ENCODE assay signal across 19 cellular contexts in the genomic region with DNA sequence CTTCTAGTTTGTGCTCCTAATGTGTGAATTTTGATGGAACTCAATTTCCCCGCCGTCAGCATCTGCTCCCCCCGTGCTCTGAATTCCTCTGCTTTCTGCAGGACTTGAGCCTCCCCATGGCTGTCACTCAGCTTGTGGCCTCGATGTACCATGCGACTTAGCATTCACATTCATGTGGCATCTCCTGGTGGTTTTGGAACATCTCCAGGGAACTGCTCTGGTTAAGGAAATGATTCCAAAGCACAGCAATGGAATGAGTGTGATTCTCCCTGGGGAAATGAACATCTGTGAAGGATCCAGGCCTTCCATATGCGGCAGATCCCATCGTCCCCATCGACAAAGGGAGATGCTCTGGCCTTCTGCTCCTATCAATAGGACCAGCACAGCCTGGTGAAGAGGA.
DNase-seq lines count a peak whose midpoint lies in the region; ATAC-seq, FAIRE-seq and TF ChIP-seq lines count a peak whose summit lies in the region.
"Had no signal": no experiment of that assay in that cellular context is flagged by ENCODE, and none has a peak within 500 bp of the region (broad histone marks: within the 10 kb centered on the region; RNA-seq: fewer than 3 reads in every experiment).

No MANE protein-coding gene starts in this region.

- no peak for TF ChIP-seq CTCF in fibroblast of the aortic adventitia (IDR thresholded peaks at IDR 0.05; ENCODE audit: insufficient read depth, low read length)
- TF ChIP-seq CTCF in stomach (IDR thresholded peaks at IDR 0.05): no peak

- H3K36me3 ChIP-seq in adipocyte (ENCODE audit: control insufficient read depth, insufficient read depth, low read length, severe bottlenecking): no peaks in the 10 kb centered on the region
- H3K36me3 ChIP-seq in stomach: peaks cover 0 to 27% (median 16%) of the 10 kb centered on the region in 4 donors

- H3K4me3 ChIP-seq in adipocyte (ENCODE audit: low read length): no peak overlapping the region
- no peak overlapping the region for H3K4me3 ChIP-seq in fibroblast of the aortic adventitia (ENCODE audit: low read depth, low read length)
- no peak overlapping the region for H3K4me3 ChIP-seq in stomach
- H3K4me3 ChIP-seq: smooth muscle cell had no signal

- no peak for DNase-seq in left ventricle myocardium superior
- DNase-seq in cardiac septum (ENCODE audit: low spot score): no peak
- peak; percentile 64 for DNase-seq in adipocyte (ENCODE audit: low read depth)
- peak; percentile 72 for DNase-seq in fibroblast of the aortic adventitia (ENCODE audit: low read depth)
- peak; percentile 31 for DNase-seq in urothelium cell line (ENCODE audit: low spot score)
- DNase-seq in stomach: no peak
- DNase-seq in stimulated activated CD4-positive, alpha-beta T cell treated with anti-CD3 and anti-CD28 coated beads, Interleukin-2, amount 100 ng/mL, for 48 hours: no peak
- no peak for DNase-seq in activated CD4-positive, alpha-beta T cell treated with anti-CD3 and anti-CD28 coated beads for 4 hours
- DNase-seq: activated CD4-positive, alpha-beta T cell treated with anti-CD3 and anti-CD28 coated beads for 48 hours; activated naive CD4-positive, alpha-beta T cell treated with anti-CD3 and anti-CD28 coated beads, Interleukin-2, amount 10 ng/mL, durations not matched to agents 7 days and 5 days; Calu3; KG1; kidney glomerular epithelial cell; stimulated activated naive CD4-positive, alpha-beta T cell treated with Interleukin-2 at 50 U/mL for 16 hours; T-helper 9 cell had no signal

- H3K4me1 ChIP-seq in adipocyte (ENCODE audit: control insufficient read depth, insufficient read depth, low read length) (no peaks in the 10 kb centered on the region), stomach (no peaks in the 10 kb centered on the region)
- H3K4me1 ChIP-seq: parathyroid adenoma had no signal

- H3K9ac ChIP-seq in adipocyte (ENCODE audit: low read length): no peak overlapping the region
- H3K9ac ChIP-seq: parathyroid adenoma had no signal

- intact Hi-C loops in left ventricle myocardium superior (cut with micrococcal nuclease) (no loop called here), cardiac septum (cut with DNase I) (no loop called here), stomach (cut with DNase I; ENCODE audit: low total_unique reads) (no loop called here)

- FAIRE-seq in urothelium cell line (lab: Jason Lieb, UNC): no peak
- FAIRE-seq: GM19239 had no signal

- no peak for TF ChIP-seq EP300 in stomach (IDR thresholded peaks at IDR 0.05)

- H3K27ac ChIP-seq in stomach: no peak overlapping the region
- H3K27ac ChIP-seq: parathyroid adenoma had no signal

- 74 to 87% (median 83%) methylated on average over 8 of the region's 8 CpGs for WGBS in stomach, 5 donors

- H3K9me3 ChIP-seq in adipocyte (ENCODE audit: control insufficient read depth, low read length) (no peaks in the 10 kb centered on the region), stomach (no peaks in the 10 kb centered on the region)

- ATAC-seq in left ventricle myocardium superior: peak; percentile 45
- ATAC-seq: Right ventricle myocardium inferior had no signal

- peaks cover 3% of the 10 kb centered on the region for H3K27me3 ChIP-seq in adipocyte (replicated peaks; ENCODE audit: control insufficient read depth, insufficient read depth, low read length)
- H3K27me3 ChIP-seq in stomach: no peaks in the 10 kb centered on the region

- no peak for TF ChIP-seq POLR2A in stomach (IDR thresholded peaks at IDR 0.05)

Comparison
In these comparisons a context has a peak if more than half of its experiments do, and no peak if none do; other contexts are left out.
1. DNase-seq: peak in adipocyte (single experiment), fibroblast of the aortic adventitia (single experiment) and urothelium cell line (single experiment); none in left ventricle myocardium superior (single experiment), cardiac septum (single experiment), stomach (single experiment), stimulated activated CD4-positive, alpha-beta T cell treated with anti-CD3 and anti-CD28 coated beads, Interleukin-2, amount 100 ng/mL, for 48 hours (0 of 2) and activated CD4-positive, alpha-beta T cell treated with anti-CD3 and anti-CD28 coated beads for 4 hours (0 of 2).